Comparison of ENCODE assay signal across 1 cellular context in genomic region chr1:234970731-234971476, GRCh38.
TF ChIP-seq lines count a peak whose summit lies in the region.

No MANE protein-coding gene starts in this region.

TF ChIP-seq in SK-N-SH, 30 proteins besides CTCF, POLR2A, EP300 and RAD21 (continued from another document):
- TF ChIP-seq IRF3 (IDR thresholded peaks at IDR 0.05; ENCODE audit: low read depth, low read length) = no peak
- no peak; the same call in 1 of the 2 replicates for TF ChIP-seq ZBTB33 (IDR thresholded peaks at IDR 0.05; ENCODE audit: borderline replicate concordance, low read depth)
- TF ChIP-seq YY1 (IDR thresholded peaks at IDR 0.05; ENCODE audit: low read depth) = no peak
- TF ChIP-seq RFX5 (IDR thresholded peaks at IDR 0.05; ENCODE audit: low read length) = no peak
- TF ChIP-seq GABPA (IDR thresholded peaks at IDR 0.05; ENCODE audit: low read depth) = no peak
- peak; percentile 22; the same call in 1 of the 2 replicates for TF ChIP-seq MAX (IDR thresholded peaks at IDR 0.05; ENCODE audit: low read depth)
- no peak for TF ChIP-seq MXI1 (IDR thresholded peaks at IDR 0.05; ENCODE audit: low read depth, low read length)
- no peak for TF ChIP-seq FOXJ3 (CRISPR knock-in tag; IDR thresholded peaks at IDR 0.05)
- peak; percentile 41 for TF ChIP-seq PBX3 (IDR thresholded peaks at IDR 0.05)
- TF ChIP-seq ELF1 (IDR thresholded peaks at IDR 0.05) = no peak
- peak; percentile 70 for TF ChIP-seq NRF1 (IDR thresholded peaks at IDR 0.05; ENCODE audit: low read depth, low read length)
- no peak for TF ChIP-seq SMC3 (IDR thresholded peaks at IDR 0.05; ENCODE audit: low read depth, low read length)
- 0 out of 2 replicates have a peak, but pooled peaks have one; percentile 32 for TF ChIP-seq POLR2AphosphoS5 (IDR thresholded peaks at IDR 0.05; ENCODE audit: low read depth, low read length)
- TF ChIP-seq FOXM1 (IDR thresholded peaks at IDR 0.05; ENCODE audit: low read depth) = no peak
- TF ChIP-seq TEAD4 (IDR thresholded peaks at IDR 0.05; ENCODE audit: borderline replicate concordance, insufficient read depth) = peak; percentile 76
- TF ChIP-seq RCOR1 (IDR thresholded peaks at IDR 0.05; ENCODE audit: low read length) = no peak
